ENCODE assay signal across 8 cellular contexts in the genomic region with DNA sequence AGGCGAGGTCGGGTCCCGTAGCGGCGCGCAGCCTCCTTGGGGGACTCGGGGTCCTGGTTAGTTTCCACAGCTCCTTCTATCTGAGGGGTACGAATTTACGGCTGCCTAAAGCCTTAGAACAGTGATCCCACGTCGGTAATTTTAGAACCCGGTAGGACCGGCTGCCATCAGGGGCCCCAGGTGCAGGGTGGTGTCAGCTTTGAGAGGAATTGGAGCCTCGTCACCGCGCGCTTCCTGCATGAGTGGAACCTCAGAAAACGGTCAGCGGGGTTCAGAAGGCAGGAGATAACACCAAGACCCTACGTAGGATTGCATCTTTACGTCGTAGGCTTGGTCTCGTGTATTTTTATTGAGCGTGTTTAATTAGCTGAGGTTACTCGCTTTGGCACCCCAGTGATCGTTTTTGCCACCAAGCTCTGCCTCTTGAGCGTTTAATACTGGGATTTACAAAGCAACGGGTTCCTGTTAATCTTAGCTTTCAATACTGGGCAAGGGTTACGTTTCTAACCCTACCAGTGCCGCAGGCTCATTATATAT. TPM values are rescaled to one million over a fixed set of nuclear protein-coding genes. Genes with fewer than 3 reads are reported as not detected.
DNase-seq lines count a peak whose midpoint lies in the region; ATAC-seq and TF ChIP-seq lines count a peak whose summit lies in the region.

No MANE protein-coding gene starts in this region.

- 8 to 21% methylated on average over 21 to 30 of the region's 30 CpGs for WGBS in endodermal cell (ENCODE audit: insufficient coverage in 1 of 2, insufficient read length in 1 of 2), 2 experiments
- 7% methylated on average over 30 of the region's 30 CpGs for WGBS in thymus

- H3K4me3 Mint-ChIP-seq in activated CD4-positive, alpha-beta T cell treated with anti-CD3 and anti-CD28 coated beads for 36 hours, result peak overlapping the region; percentile 76
- H3K4me3 Mint-ChIP-seq in endodermal cell (peak overlapping the region; percentile 74), naive B cell (peak overlapping the region; percentile 81 to 96 (median 92))

- POLR2A ChIA-PET in activated CD4-positive, alpha-beta T cell treated with anti-CD3 and anti-CD28 coated beads for 36 hours (lab: Charles Lee), result interaction anchor here (0.6 to 0.8 kb wide), 2 partner anchors 11 to 114 kb away, joined by 3 read pairs; no protein-coding TSS in a partner anchor
- POLR2A ChIA-PET in HEK293T (lab: Yijun Ruan, JAX), result interaction anchor here (1.1 to 1.3 kb wide), 3 partner anchors 11 to 252 kb away, joined by 3 to 4 read pairs (median 3); partner anchors contain the start of gene LMBR1

- CTCF ChIA-PET in activated CD4-positive, alpha-beta T cell treated with anti-CD3 and anti-CD28 coated beads for 36 hours (lab: Charles Lee), result interaction anchor here (0.7 kb wide), 2 partner anchors 10 to 1660 kb away, joined by 3 read pairs; no protein-coding TSS in a partner anchor
- CTCF ChIA-PET in HEK293T (lab: Yijun Ruan, JAX), result no interaction called here

- peaks cover 29% of the 10 kb centered on the region for H3K27me3 Mint-ChIP-seq in activated CD4-positive, alpha-beta T cell treated with anti-CD3 and anti-CD28 coated beads for 36 hours
- H3K27me3 Mint-ChIP-seq in endodermal cell (ENCODE audit: insufficient read depth) (peaks cover 11% of the 10 kb centered on the region), naive B cell (peaks cover 0 to 16% (median 5%) of the 10 kb centered on the region in 3 donors)

- peak; percentile 61 for DNase-seq in LHCN-M2 (ENCODE audit: low read depth)
- peak; percentile 79 for DNase-seq in activated CD4-positive, alpha-beta T cell treated with anti-CD3 and anti-CD28 coated beads for 36 hours
- no peak for DNase-seq in endodermal cell
- no peak for DNase-seq in naive B cell
- DNase-seq in HEK293T (ENCODE audit: extremely low spot score), result no peak

- H3K27me3 ChIP-seq in endodermal cell (ENCODE audit: control insufficient read depth, insufficient read depth, low read length, poor library complexity, severe bottlenecking), result no peaks in the 10 kb centered on the region
- peaks cover 2% of the 10 kb centered on the region for H3K27me3 ChIP-seq in thymus (ENCODE audit: control insufficient read depth, insufficient read depth)

- peak overlapping the region; percentile 89 for H3K9ac ChIP-seq in endodermal cell (ENCODE audit: extremely low read depth, low read length, poor library complexity, severe bottlenecking)

- peak overlapping the region; percentile 87 for H3K27ac Mint-ChIP-seq in activated CD4-positive, alpha-beta T cell treated with anti-CD3 and anti-CD28 coated beads for 36 hours
- H3K27ac Mint-ChIP-seq in endodermal cell, result peak overlapping the region; percentile 88
- peak overlapping the region; percentile 93 to 99 (median 96) for H3K27ac Mint-ChIP-seq in naive B cell

- no peak overlapping the region for H3K27ac ChIP-seq in endodermal cell (ENCODE audit: low read depth, low read length)
- H3K27ac ChIP-seq in thymus (ENCODE audit: low read depth), result peak overlapping the region; percentile 78

- H3K4me3 ChIP-seq in endodermal cell (ENCODE audit: low read length) (peak overlapping the region; percentile 79), thymus (ENCODE audit: low read length) (peak overlapping the region; percentile 77)

- intact Hi-C loops in activated CD4-positive, alpha-beta T cell treated with anti-CD3 and anti-CD28 coated beads for 36 hours (cut with DNase I, micrococcal nuclease), result loop anchor here (1.0 to 5.0 kb wide), 10 partner anchors 28 to 997 kb away; partner anchors contain the start of genes DNAJB6 (in 1 of the 2), LMBR1 (in 1 of the 2), NOM1 (in 1 of the 2) and RBM33 (in 1 of the 2)

- ATAC-seq in GM18498 (IDR thresholded peaks at IDR 0.05; ENCODE audit: unreplicated experiment), result peak; percentile 62
- ATAC-seq in GM21825 (IDR thresholded peaks at IDR 0.05; ENCODE audit: unreplicated experiment), result peak; percentile 54
- peak; percentile 72 for ATAC-seq in activated CD4-positive, alpha-beta T cell treated with anti-CD3 and anti-CD28 coated beads for 36 hours
- ATAC-seq in naive B cell (ENCODE audit: low read depth in 2 of 2), result peak; percentile 59 to 64

- H3K36me3 Mint-ChIP-seq in activated CD4-positive, alpha-beta T cell treated with anti-CD3 and anti-CD28 coated beads for 36 hours (ENCODE audit: low read depth), result peaks cover 5% of the 10 kb centered on the region
- H3K36me3 Mint-ChIP-seq in endodermal cell (ENCODE audit: low read depth), result peaks cover 7% of the 10 kb centered on the region
- H3K36me3 Mint-ChIP-seq in naive B cell, result peaks cover 0 to 6% of the 10 kb centered on the region in 2 donors

- TF ChIP-seq CTCF in endodermal cell (conservative IDR thresholded peaks at IDR 0.05), result no peak

- peaks cover 15% of the 10 kb centered on the region for H3K4me1 Mint-ChIP-seq in activated CD4-positive, alpha-beta T cell treated with anti-CD3 and anti-CD28 coated beads for 36 hours
- H3K4me1 Mint-ChIP-seq in endodermal cell (peaks cover 11% of the 10 kb centered on the region), naive B cell (peaks cover 13 to 25% (median 22%) of the 10 kb centered on the region in 3 donors)

- peaks cover 4% of the 10 kb centered on the region for H3K4me1 ChIP-seq in endodermal cell (ENCODE audit: control insufficient read depth, insufficient read depth, low read length)
- H3K4me1 ChIP-seq in thymus (ENCODE audit: control insufficient read depth, insufficient read depth, low read length), result peaks cover 9% of the 10 kb centered on the region

- H3K9me3 ChIP-seq in endodermal cell (ENCODE audit: control insufficient read depth, low read length) (no peaks in the 10 kb centered on the region), thymus (ENCODE audit: control insufficient read depth) (peaks cover 1% of the 10 kb centered on the region)

- H3K9me3 Mint-ChIP-seq in activated CD4-positive, alpha-beta T cell treated with anti-CD3 and anti-CD28 coated beads for 36 hours (ENCODE audit: low read depth), result peaks cover 13% of the 10 kb centered on the region
- peaks cover 11% of the 10 kb centered on the region for H3K9me3 Mint-ChIP-seq in endodermal cell
- peaks cover 0 to 6% (median 0%) of the 10 kb centered on the region in 7 donors for H3K9me3 Mint-ChIP-seq in naive B cell

- H3K36me3 ChIP-seq in endodermal cell (ENCODE audit: control insufficient read depth, insufficient read depth, low read length) (no peaks in the 10 kb centered on the region), thymus (ENCODE audit: control insufficient read depth, insufficient read depth) (no peaks in the 10 kb centered on the region)

TF ChIP-seq in HEK293T, 16 proteins besides CTCF, POLR2A, EP300 and RAD21:
- TF ChIP-seq CTBP1 (IDR thresholded peaks at IDR 0.05; ENCODE audit: borderline replicate concordance), result no peak
- TF ChIP-seq LEF1 (IDR thresholded peaks at IDR 0.05; ENCODE audit: borderline replicate concordance), result no peak
- TF ChIP-seq FOXA1 (IDR thresholded peaks at IDR 0.05), result no peak
- no peak for TF ChIP-seq PKNOX1 (IDR thresholded peaks at IDR 0.05)
- no peak for TF ChIP-seq ELF4 (IDR thresholded peaks at IDR 0.05)
- no peak for TF ChIP-seq NFRKB (IDR thresholded peaks at IDR 0.05)
- no peak for TF ChIP-seq FOXM1 (IDR thresholded peaks at IDR 0.05; ENCODE audit: borderline replicate concordance)
- no peak for TF ChIP-seq HDGF (IDR thresholded peaks at IDR 0.05; ENCODE audit: borderline replicate concordance)
- TF ChIP-seq SUZ12 (IDR thresholded peaks at IDR 0.05), result no peak
- no peak for TF ChIP-seq ZNF384 (IDR thresholded peaks at IDR 0.05)
- no peak for TF ChIP-seq SP1 (IDR thresholded peaks at IDR 0.05)
- TF ChIP-seq ARNT (IDR thresholded peaks at IDR 0.05), result no peak
- TF ChIP-seq FOXK2 (IDR thresholded peaks at IDR 0.05), result no peak
- TF ChIP-seq L3MBTL2 (conservative IDR thresholded peaks at IDR 0.05), result no peak
- TF ChIP-seq BHLHE40 (IDR thresholded peaks at IDR 0.05; ENCODE audit: borderline replicate concordance), result no peak

RNA-seq across cellular contexts. Expression of gene RNF32, which starts 0.4 kb away (rescaled TPM):
- total RNA-seq in LHCN-M2 (2014; rRNA removed) (2.8 and 4.1 TPM in 2 replicates), endodermal cell (1 to 10 TPM; 1.1 to 2.5 TPM)
- polyA plus RNA-seq in LHCN-M2 (2012), result 1.8 TPM
- under 1 TPM; 0.71 to 0.90 TPM for total RNA-seq in activated CD4-positive, alpha-beta T cell treated with anti-CD3 and anti-CD28 coated beads for 36 hours
- polyA plus RNA-seq in endodermal cell (2013, experiment 1 of 2), result 1.4 TPM
- polyA plus RNA-seq in endodermal cell (2013, experiment 2 of 2), result 2.0 TPM
- polyA plus RNA-seq in naive B cell (ENCODE audit: low read depth in 6 of 6) (1 to 10 TPM in 5 of 6 donors, not detected in 1; 1.3 to 3.4 (median 2.8) TPM), thymus (3.1 TPM)

Comparison
In these comparisons a context has a peak if more than half of its experiments do, and no peak if none do; other contexts are left out.
1. DNase-seq: peak in LHCN-M2 (single experiment) and activated CD4-positive, alpha-beta T cell treated with anti-CD3 and anti-CD28 coated beads for 36 hours (single experiment); none in endodermal cell (single experiment), naive B cell (single experiment) and HEK293T (single experiment).
2. Peak in every context shown above with its lines, with median percentiles within 50 percentile points of each other: ATAC-seq, H3K27ac Mint-ChIP-seq and H3K4me3 Mint-ChIP-seq.